Comparison of ENCODE assay signal across 9 cellular contexts in genomic region chr3:16476636-16477035, GRCh38. TPM values are rescaled to one million over a fixed set of nuclear protein-coding genes. Genes with fewer than 3 reads are reported as not detected.
DNase-seq lines count a peak whose midpoint lies in the region; ATAC-seq, FAIRE-seq and TF ChIP-seq lines count a peak whose summit lies in the region.
"Had no signal": no experiment of that assay in that cellular context is flagged by ENCODE, and none has a peak within 500 bp of the region (broad histone marks: within the 10 kb centered on the region; RNA-seq: fewer than 3 reads in every experiment).

No MANE protein-coding gene starts in this region.

- no peak for TF ChIP-seq CTCF in cardiac fibroblast (IDR thresholded peaks at IDR 0.05; ENCODE audit: low read depth, low read length)

- H3K27me3 ChIP-seq in small intestine (ENCODE audit: control insufficient read depth in 2 of 2, insufficient read depth in 2 of 2, low read length in 2 of 2), result no peaks in the 10 kb centered on the region

- FAIRE-seq in small intestine (lab: Jason Lieb, UNC), result no peak

- no peak for DNase-seq in activated CD4-positive, alpha-beta T cell treated with anti-CD3 and anti-CD28 coated beads for 36 hours
- DNase-seq in activated CD4-positive, alpha-beta T cell treated with anti-CD3 and anti-CD28 coated beads for 48 hours, result no peak
- DNase-seq in cardiac fibroblast (ENCODE audit: low read depth in 2 of 2) (peak; percentile 90 to 93), small intestine (peak; percentile 4), C1 segment of cervical spinal cord (lab: John Stamatoyannopoulos, UW) (no peak), HK-2 (ENCODE audit: unreplicated experiment) (no peak)

- no peaks in the 10 kb centered on the region for H3K9me3 Mint-ChIP-seq in activated CD4-positive, alpha-beta T cell treated with anti-CD3 and anti-CD28 coated beads for 36 hours (ENCODE audit: low read depth)

- CTCF ChIA-PET in activated CD4-positive, alpha-beta T cell treated with anti-CD3 and anti-CD28 coated beads for 36 hours (lab: Charles Lee), result interaction anchor here (0.6 to 1.3 kb wide), 6 partner anchors 8 to 187 kb away, joined by 3 to 5 read pairs (median 4); no protein-coding TSS in a partner anchor

- peak overlapping the region in 1 of 2 donors; percentile 49 for H3K27ac ChIP-seq in small intestine (ENCODE audit: low read depth in 1 of 2, low read length in 1 of 2)

- intact Hi-C loops in activated CD4-positive, alpha-beta T cell treated with anti-CD3 and anti-CD28 coated beads for 36 hours (cut with DNase I, micrococcal nuclease), result no loop called here

- no peaks in the 10 kb centered on the region for H3K36me3 ChIP-seq in small intestine (ENCODE audit: control insufficient read depth in 2 of 2, insufficient read depth in 2 of 2, low read length in 2 of 2)

- H3K4me3 Mint-ChIP-seq in activated CD4-positive, alpha-beta T cell treated with anti-CD3 and anti-CD28 coated beads for 36 hours, result no peak overlapping the region

- peaks cover 54% of the 10 kb centered on the region for H3K4me1 Mint-ChIP-seq in activated CD4-positive, alpha-beta T cell treated with anti-CD3 and anti-CD28 coated beads for 36 hours

- peak; percentile 55 for ATAC-seq in activated CD4-positive, alpha-beta T cell treated with anti-CD3 and anti-CD28 coated beads for 36 hours
- peak; percentile 45 for ATAC-seq in HG03460 (IDR thresholded peaks at IDR 0.05; ENCODE audit: unreplicated experiment)
- ATAC-seq in HG02678 (IDR thresholded peaks at IDR 0.05; ENCODE audit: unreplicated experiment), result no peak

- no peaks in the 10 kb centered on the region for H3K27me3 Mint-ChIP-seq in activated CD4-positive, alpha-beta T cell treated with anti-CD3 and anti-CD28 coated beads for 36 hours

- peaks cover 0 to under 1% of the 10 kb centered on the region in 2 donors for H3K4me1 ChIP-seq in small intestine (ENCODE audit: control insufficient read depth in 2 of 2, insufficient read depth in 1 of 2, low read depth in 1 of 2, low read length in 1 of 2)

- no peak overlapping the region for H3K27ac Mint-ChIP-seq in activated CD4-positive, alpha-beta T cell treated with anti-CD3 and anti-CD28 coated beads for 36 hours

- H3K4me3 ChIP-seq in cardiac fibroblast (replicated peaks in 1 of 2; ENCODE audit: low read depth in 2 of 2, low read length in 2 of 2) (no peak overlapping the region), small intestine (ENCODE audit: low read depth in 1 of 2, low read length in 2 of 2) (no peak overlapping the region)
- H3K4me3 ChIP-seq: lung had no signal

- H3K36me3 Mint-ChIP-seq in activated CD4-positive, alpha-beta T cell treated with anti-CD3 and anti-CD28 coated beads for 36 hours (ENCODE audit: low read depth), result peaks cover 76% of the 10 kb centered on the region

- H3K9me3 ChIP-seq in small intestine (ENCODE audit: control insufficient read depth, low read depth), result no peaks in the 10 kb centered on the region

- 42 to 57% (median 44%) methylated on average over 5 of the region's 5 CpGs for WGBS in small intestine, 3 donors

- POLR2A ChIA-PET in activated CD4-positive, alpha-beta T cell treated with anti-CD3 and anti-CD28 coated beads for 36 hours (lab: Charles Lee), result interaction anchor here (0.6 to 1.2 kb wide), 3 partner anchors 28 to 186 kb away, joined by 3 read pairs; no protein-coding TSS in a partner anchor

RNA-seq across cellular contexts. Expression of gene RFTN1, which starts 36.9 kb away (rescaled TPM):
- 100 to 1,000 TPM; 101 to 113 TPM for total RNA-seq in activated CD4-positive, alpha-beta T cell treated with anti-CD3 and anti-CD28 coated beads for 36 hours
- 10 to 100 TPM in 2 of 3 donors, 1 to 10 TPM in 1; 1.8 to 18.4 (median 11.9) TPM for polyA plus RNA-seq in small intestine

Comparison
In these comparisons a context has a peak if more than half of its experiments do, and no peak if none do; other contexts are left out.
1. DNase-seq: peak in cardiac fibroblast (2 of 2) and small intestine (single experiment); none in activated CD4-positive, alpha-beta T cell treated with anti-CD3 and anti-CD28 coated beads for 36 hours (single experiment), activated CD4-positive, alpha-beta T cell treated with anti-CD3 and anti-CD28 coated beads for 48 hours (single experiment), C1 segment of cervical spinal cord (0 of 14) and HK-2 (single experiment).